In the genomic region with DNA sequence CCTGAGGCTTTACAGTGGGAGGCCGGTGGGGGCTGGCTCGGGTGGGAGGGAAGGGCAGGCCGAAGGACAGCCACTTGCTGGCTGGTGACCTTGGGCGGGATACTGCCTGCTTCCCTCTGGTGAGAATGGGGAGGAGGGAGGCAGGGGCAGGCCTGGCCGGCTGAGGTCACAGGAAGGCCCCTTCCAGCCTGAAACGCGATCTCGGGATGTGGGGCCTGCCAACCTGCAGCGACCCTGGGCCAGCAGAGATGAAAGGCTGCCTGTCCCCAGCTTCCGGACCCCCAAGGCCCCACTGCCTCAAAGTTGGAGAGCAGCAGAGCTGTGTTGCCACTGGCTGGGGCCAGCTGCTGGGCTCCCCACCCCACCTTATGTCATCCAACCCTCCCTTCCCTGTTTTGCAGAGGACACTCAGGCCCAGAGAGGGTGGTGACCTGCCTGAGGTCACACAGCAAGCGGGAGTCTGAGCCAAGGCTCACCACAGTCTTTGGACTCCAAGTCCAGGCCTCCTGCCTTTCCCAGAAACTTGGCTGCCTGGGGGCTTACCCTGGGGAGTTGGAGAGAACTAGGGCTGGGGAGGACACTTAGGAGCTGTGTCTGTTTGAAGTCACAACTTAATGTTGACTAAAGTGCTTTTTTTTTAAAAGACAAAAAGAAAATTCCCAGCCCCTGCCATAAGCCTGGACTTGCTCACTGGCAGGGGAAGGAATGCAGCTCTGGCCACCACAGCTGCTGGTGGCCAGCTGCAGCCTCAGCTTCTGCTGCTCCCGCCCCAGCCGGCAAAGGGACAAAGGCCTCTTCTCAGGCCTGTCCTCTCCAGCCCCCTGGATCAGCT, we compare ENCODE assay signal across 11 cellular contexts. TPM values are rescaled to one million over a fixed set of nuclear protein-coding genes. Genes with fewer than 3 reads are reported as not detected.
A peak's percentile ranks its signal among the peaks of the same experiment; 100 is the strongest.
DNase-seq lines count a peak whose midpoint lies in the region; ATAC-seq, FAIRE-seq and TF ChIP-seq lines count a peak whose summit lies in the region.
"Had no signal": no experiment of that assay in that cellular context is flagged by ENCODE, and none has a peak within 500 bp of the region (broad histone marks: within the 10 kb centered on the region; RNA-seq: fewer than 3 reads in every experiment).

No MANE protein-coding gene starts in this region.

- no peak overlapping the region for H3K4me3 ChIP-seq in K562

- no peak for TF ChIP-seq POLR2A in K562 (conservative IDR thresholded peaks at IDR 0.05)
- TF ChIP-seq POLR2A in H54 (IDR thresholded peaks at IDR 0.05; ENCODE audit: low read depth, low read length): no peak

- H3K36me3 ChIP-seq in K562 (ENCODE audit: control insufficient read depth, insufficient read depth, low read length): no peaks in the 10 kb centered on the region

- in situ Hi-C loops in K562 (cut with MboI): no loop called here

- intact Hi-C loops in K562 (cut with micrococcal nuclease): loop anchor here (5.0 kb wide), 1 partner anchor 102 kb away; no protein-coding TSS in a partner anchor
- intact Hi-C loops in posterior cingulate gyrus (cut with DNase I): no loop called here
- intact Hi-C loops in activated CD8-positive, alpha-beta T cell treated with anti-CD3 and anti-CD28 coated beads for 36 hours (cut with micrococcal nuclease): no loop called here

- no peaks in the 10 kb centered on the region for H3K9me1 ChIP-seq in K562 (ENCODE audit: control insufficient read depth, insufficient read depth, low read length)

- peak; percentile 87 for DNase-seq in ELF-1 (ENCODE audit: low read depth, low spot score)
- peak; percentile 57 to 69 (median 66) for DNase-seq in K562 (ENCODE audit: extremely low read depth in 1 of 4, low spot score in 3 of 4)
- DNase-seq in hepatic stellate cell (ENCODE audit: low spot score): peak; percentile 87
- DNase-seq in posterior cingulate gyrus: peak; percentile 75 to 99 (median 88)
- DNase-seq in stimulated activated CD8-positive, alpha-beta memory T cell treated with anti-CD3 and anti-CD28 coated beads, Interleukin-4, amount 100 ng/mL, for 48 hours: no peak
- DNase-seq in NCI-H1694 (lab: John Stamatoyannopoulos, UW): no peak
- DNase-seq in H54 (ENCODE audit: insufficient read length, low spot score): no peak
- DNase-seq in activated CD8-positive, alpha-beta T cell treated with anti-CD3 and anti-CD28 coated beads for 36 hours: no peak
- DNase-seq: DND-41; stimulated activated naive CD8-positive, alpha-beta T cell treated with anti-CD3 and anti-CD28 coated beads, Interleukin-15, Interleukin-2, amounts not matched to agents 100 U/mL and 50 U/mL, for 24 hours had no signal

- POLR2A ChIA-PET in K562 (lab: Yijun Ruan, JAX): interaction anchor here (0.6 to 1.9 kb wide), 9 partner anchors 11 to 840 kb away, joined by 3 to 8 read pairs (median 4); a partner anchor contains a TSS
- POLR2A ChIA-PET in activated CD8-positive, alpha-beta T cell treated with anti-CD3 and anti-CD28 coated beads for 36 hours (lab: Charles Lee): interaction anchor here (0.8 to 1.4 kb wide), 3 partner anchors 14 to 16 kb away, joined by 3 to 6 read pairs (median 3); a partner anchor contains a TSS

- no TSS peak for BruUV-seq in K562 (replicated peaks; lab: Mats Ljungman, UMichigan)

- H3K9me3 ChIP-seq in K562 (replicated peaks; ENCODE audit: control insufficient read depth, insufficient read depth, low read depth, low read length): no peaks in the 10 kb centered on the region

- peak overlapping the region; percentile 89 for H2AFZ ChIP-seq in K562 (ENCODE audit: low read depth, low read length)

- 54% methylated on average over 7 of the region's 13 CpGs for WGBS in K562 (ENCODE audit: insufficient coverage, low coverage, missing lambda C conversion rate)

- TF ChIP-seq RAD21 in K562 (CRISPR knock-in tag; conservative IDR thresholded peaks at IDR 0.05 in 1 of 2, IDR thresholded peaks at IDR 0.05 in 1 of 2): no peak

- CTCF ChIA-PET in K562 (lab: Yijun Ruan, JAX; ENCODE audit: low intra/inter-chr PET ratio): no interaction called here
- CTCF ChIA-PET in activated CD8-positive, alpha-beta T cell treated with anti-CD3 and anti-CD28 coated beads for 36 hours (lab: Charles Lee): no interaction called here

- no peaks in the 10 kb centered on the region for H4K20me1 ChIP-seq in K562 (replicated peaks; ENCODE audit: control insufficient read depth, insufficient read depth, low read length)

- H3K4me2 ChIP-seq in K562 (ENCODE audit: insufficient read depth, low read length): no peak overlapping the region

- no peak for FAIRE-seq in K562 (lab: Jason Lieb, UNC)
- no peak for FAIRE-seq in H54 (lab: Jason Lieb, UNC)
- FAIRE-seq: TTC549 had no signal

- no peak for TF ChIP-seq CTCF in K562 (IDR thresholded peaks at IDR 0.05 in 2 of 3, conservative IDR thresholded peaks at IDR 0.05 in 1 of 3; ENCODE audit: insufficient read depth in 2 of 3, low read depth in 1 of 3, low read length in 3 of 3)
- TF ChIP-seq CTCF in activated CD8-positive, alpha-beta T cell treated with anti-CD3 and anti-CD28 coated beads for 36 hours (IDR thresholded peaks at IDR 0.05): no peak

- no peak overlapping the region for H3K4me3 Mint-ChIP-seq in activated CD8-positive, alpha-beta T cell treated with anti-CD3 and anti-CD28 coated beads for 36 hours

- no peaks in the 10 kb centered on the region for H3K36me3 Mint-ChIP-seq in activated CD8-positive, alpha-beta T cell treated with anti-CD3 and anti-CD28 coated beads for 36 hours (ENCODE audit: low read depth)

- H3K27me3 ChIP-seq in K562 (ENCODE audit: control insufficient read depth in 2 of 2, insufficient read depth in 2 of 2, low read length in 2 of 2): no peaks in the 10 kb centered on the region

- peak overlapping the region; percentile 59 for H3K27ac ChIP-seq in K562 (ENCODE audit: extremely low read depth, low read depth, low read length)

- H3K4me1 Mint-ChIP-seq in activated CD8-positive, alpha-beta T cell treated with anti-CD3 and anti-CD28 coated beads for 36 hours (ENCODE audit: low read depth): peaks cover 10% of the 10 kb centered on the region

- H3K9me3 Mint-ChIP-seq in activated CD8-positive, alpha-beta T cell treated with anti-CD3 and anti-CD28 coated beads for 36 hours: no peaks in the 10 kb centered on the region

- no peak for TF ChIP-seq EP300 in K562 (IDR thresholded peaks at IDR 0.05; ENCODE audit: low read length)

- H3K27ac Mint-ChIP-seq in activated CD8-positive, alpha-beta T cell treated with anti-CD3 and anti-CD28 coated beads for 36 hours: no peak overlapping the region

- peak; percentile 53 for ATAC-seq in K562
- no peak for ATAC-seq in activated CD8-positive, alpha-beta T cell treated with anti-CD3 and anti-CD28 coated beads for 36 hours
- ATAC-seq: stimulated activated naive CD8-positive, alpha-beta T cell treated with anti-CD3 and anti-CD28 coated beads, Interleukin-15, Interleukin-2, amounts not matched to agents 100 U/mL and 50 U/mL, for 24 hours had no signal

- peaks cover 22 to 30% of the 10 kb centered on the region in 2 experiments; a peak in 4 of 5 replicates for H3K4me1 ChIP-seq in K562 (replicated peaks in 1 of 2; ENCODE audit: control insufficient read depth in 2 of 2, insufficient read depth in 2 of 2, low read length in 2 of 2)

- no peaks in the 10 kb centered on the region for H3K79me2 ChIP-seq in K562 (ENCODE audit: control insufficient read depth, insufficient read depth, low read length)

- peak overlapping the region; percentile 35 to 85 for H3K9ac ChIP-seq in K562 (ENCODE audit: insufficient read depth in 1 of 2, low read depth in 2 of 2, low read length in 2 of 2)

- no peaks in the 10 kb centered on the region for H3K27me3 Mint-ChIP-seq in activated CD8-positive, alpha-beta T cell treated with anti-CD3 and anti-CD28 coated beads for 36 hours

TF ChIP-seq in K562, 482 proteins besides CTCF, POLR2A, EP300 and RAD21 (continues in another document):
- TF ChIP-seq HDAC1 (IDR thresholded peaks at IDR 0.05): peak in 1 of 2 experiments; percentile 41; a peak in 2 of 4 replicates
- TF ChIP-seq TARDBP (IDR thresholded peaks at IDR 0.05): no peak
- TF ChIP-seq, protein P1, sequence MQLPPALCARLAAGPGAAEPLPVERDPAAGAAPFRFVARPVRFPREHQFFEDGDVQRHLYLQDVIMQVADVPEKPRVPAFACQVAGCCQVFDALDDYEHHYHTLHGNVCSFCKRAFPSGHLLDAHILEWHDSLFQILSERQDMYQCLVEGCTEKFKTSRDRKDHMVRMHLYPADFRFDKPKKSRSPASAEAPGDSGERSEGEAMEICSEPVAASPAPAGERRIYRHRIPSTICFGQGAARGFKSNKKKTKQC (CRISPR knock-in tag; IDR thresholded peaks at IDR 0.05): 0 out of 2 replicates have a peak, but pooled peaks have one; percentile 36
- TF ChIP-seq BRD9 (IDR thresholded peaks at IDR 0.05; ENCODE audit: low read depth, partially characterized antibody): peak; percentile 85

RNA-seq across cellular contexts. Expression of a gene that starts 14.8 kb away (rescaled TPM):
- 60.7 and 84.8 TPM in 2 replicates for total RNA-seq in K562 (2011; cell fraction: chromatin; rRNA removed; ENCODE audit: low replicate concordance)
- total RNA-seq in K562 (2011; cell fraction: nucleolus; rRNA removed): 47.0 and 48.4 TPM in 2 replicates
- 68.6 and 84.8 TPM in 2 replicates for total RNA-seq in K562 (2011; cell fraction: nucleoplasm; rRNA removed)
- 21.3 and 29.6 TPM in 2 replicates for total RNA-seq in K562 (2014; rRNA removed)
- 31.2 and 40.7 TPM in 2 replicates for total RNA-seq in K562 (2014; rRNA removed; fragmentation: Illumina TruSeq; extraction: Trizol)
- 26.1 and 29.2 TPM in 2 replicates for total RNA-seq in K562 (2015; rRNA removed; fragmentation: Illumina TruSeq; extraction: Trizol)
- total RNA-seq in K562 (2021): 139 and 163 TPM in 2 replicates
- 41.5 and 104 TPM in 2 replicates for polyA plus RNA-seq in K562 (2011; rRNA removed)
- 45.0 and 57.5 TPM in 2 replicates for polyA plus RNA-seq in K562 (2011; cell fraction: cytosol; rRNA removed)
- polyA plus RNA-seq in K562 (2011; cell fraction: nucleus; rRNA removed): 49.0 and 54.9 TPM in 2 replicates
- 84.9 and 101 TPM in 2 replicates for polyA plus RNA-seq in K562 (2012)
- 109 and 115 TPM in 2 replicates for polyA plus RNA-seq in K562 (2014; fragmentation: Illumina TruSeq; extraction: Trizol)
- 1 to 10 TPM; 8.2 to 9.7 TPM for polyA plus RNA-seq in K562 (2014; fragmentation: Nextera tagmentation; extraction: Ambion mirVana)
- polyA plus RNA-seq in K562 (2014; rRNA removed): 51.3 and 56.8 TPM in 2 replicates
- 49.4 and 58.2 TPM in 2 replicates for polyA minus RNA-seq in K562 (2011; rRNA and poly(A)+ RNA removed)
- polyA minus RNA-seq in K562 (2011; cell fraction: cytosol; rRNA and poly(A)+ RNA removed): 68.3 and 88.6 TPM in 2 replicates
- 15.8 and 27.9 TPM in 2 replicates for polyA minus RNA-seq in K562 (2011; cell fraction: nucleus; rRNA and poly(A)+ RNA removed)
- total RNA-seq in activated CD8-positive, alpha-beta T cell treated with anti-CD3 and anti-CD28 coated beads for 36 hours: 100 to 1,000 TPM; 108 to 111 TPM

Comparison
In these comparisons a context has a peak if more than half of its experiments do, and no peak if none do; other contexts are left out.
1. DNase-seq: peak in ELF-1 (single experiment), K562 (4 of 4), hepatic stellate cell (single experiment) and posterior cingulate gyrus (10 of 10); none in stimulated activated CD8-positive, alpha-beta memory T cell treated with anti-CD3 and anti-CD28 coated beads, Interleukin-4, amount 100 ng/mL, for 48 hours (single experiment), NCI-H1694 (single experiment), H54 (single experiment) and activated CD8-positive, alpha-beta T cell treated with anti-CD3 and anti-CD28 coated beads for 36 hours (single experiment).